In the genomic region with DNA sequence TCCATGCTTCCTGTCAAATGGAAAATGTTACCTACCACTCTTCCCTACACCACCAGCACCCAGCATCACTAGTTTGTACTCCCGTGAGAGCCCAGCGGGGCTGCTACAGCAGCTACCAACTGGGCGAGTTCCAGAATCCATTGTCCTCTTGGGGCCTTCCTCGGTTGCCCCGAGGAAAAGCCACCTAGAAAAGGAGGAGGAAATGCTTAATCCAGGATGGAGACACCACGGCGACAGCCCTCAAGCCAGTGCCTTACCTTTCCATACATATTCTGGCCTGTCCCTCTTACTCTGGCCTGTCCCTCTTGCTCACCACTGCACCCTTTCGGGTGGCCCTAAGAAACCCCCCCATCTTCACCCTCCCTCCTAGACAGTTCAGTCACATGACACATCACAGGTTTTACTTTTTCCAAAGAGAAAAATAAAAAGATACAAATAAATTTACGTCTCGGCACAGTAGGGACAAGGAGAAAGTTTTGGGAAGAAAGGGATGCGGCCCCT, we compare ENCODE assay signal across 8 cellular contexts. TPM values are rescaled to one million over a fixed set of nuclear protein-coding genes. Genes with fewer than 3 reads are reported as not detected.
DNase-seq lines count a peak whose midpoint lies in the region; ATAC-seq and TF ChIP-seq lines count a peak whose summit lies in the region.

No MANE protein-coding gene starts in this region.

- H3K27ac Mint-ChIP-seq in activated naive CD4-positive, alpha-beta T cell treated with anti-CD3 and anti-CD28 coated beads, Interleukin-2, amount 50 U/mL, for 72 hours, result peak overlapping the region; percentile 94 to 99

- H3K9me3 Mint-ChIP-seq in activated naive CD4-positive, alpha-beta T cell treated with anti-CD3 and anti-CD28 coated beads, Interleukin-2, amount 50 U/mL, for 72 hours, result no peaks in the 10 kb centered on the region

- intact Hi-C loops in heart left ventricle (cut with DNase I), result loop anchor here in 6 of 10 donors (2.0 to 10.0 kb wide), 5 partner anchors 48 to 404 kb away; a partner anchor contains a TSS

- TF ChIP-seq CTCF in heart left ventricle (IDR thresholded peaks at IDR 0.05), result peak in 2 of 12 donors; percentile 19 to 32
- peak; percentile 20 for TF ChIP-seq CTCF in osteoblast (IDR thresholded peaks at IDR 0.05; ENCODE audit: extremely low read depth, low read depth, low read length)

- no peaks in the 10 kb centered on the region for H3K27me3 ChIP-seq in heart left ventricle
- no peaks in the 10 kb centered on the region for H3K27me3 ChIP-seq in osteoblast (ENCODE audit: insufficient read depth, low read length)

- ATAC-seq in GM19035 (IDR thresholded peaks at IDR 0.05; ENCODE audit: unreplicated experiment) (peak; percentile 30), heart left ventricle (peak; percentile 58 to 74 (median 63))
- peak in 1 of 2 donors; percentile 53 for ATAC-seq in activated naive CD4-positive, alpha-beta T cell treated with anti-CD3 and anti-CD28 coated beads, Interleukin-2, amount 50 U/mL, for 72 hours

- H3K36me3 ChIP-seq in heart left ventricle (peaks cover 0 to 85% (median 81%) of the 10 kb centered on the region in 9 donors), osteoblast (ENCODE audit: insufficient read depth, low read length) (peaks cover 75% of the 10 kb centered on the region)

- H3K9me3 ChIP-seq in heart left ventricle (no peaks in the 10 kb centered on the region), osteoblast (ENCODE audit: low read depth, low read length) (no peaks in the 10 kb centered on the region)

- peaks cover 0 to 22% (median 10%) of the 10 kb centered on the region in 12 donors for H3K4me1 ChIP-seq in heart left ventricle
- peaks cover 37% of the 10 kb centered on the region for H3K4me1 ChIP-seq in osteoblast (ENCODE audit: insufficient read depth, low read length)

- H3K36me3 Mint-ChIP-seq in activated naive CD4-positive, alpha-beta T cell treated with anti-CD3 and anti-CD28 coated beads, Interleukin-2, amount 50 U/mL, for 72 hours, result peaks cover 15 to 20% of the 10 kb centered on the region in 2 donors

- H2AFZ ChIP-seq in osteoblast (ENCODE audit: low read length), result peak overlapping the region; percentile 56

- no peaks in the 10 kb centered on the region for H4K20me1 ChIP-seq in osteoblast (ENCODE audit: insufficient read depth, low read length)

- DNase-seq in CD1c-positive myeloid dendritic cell (ENCODE audit: extremely low spot score), result peak; percentile 18
- peak; percentile 57 for DNase-seq in NCI-H146 (lab: John Stamatoyannopoulos, UW)
- no peak for DNase-seq in activated naive CD4-positive, alpha-beta T cell treated with anti-CD3 and anti-CD28 coated beads, Interleukin-2, amount 50 U/mL, for 72 hours (ENCODE audit: low spot score in 2 of 2)
- DNase-seq in heart left ventricle, result peak in 3 of 5 donors; percentile 16 to 33 (median 32)
- peak; percentile 79 for DNase-seq in osteoblast (ENCODE audit: insufficient read length, low spot score, missing footprints)
- no peak for DNase-seq in NCI-H446 treated with DMSO at 0.1 percent for 48 hours (lab: John Stamatoyannopoulos, UW)
- DNase-seq in activated gamma-delta T cell treated with Interleukin-2 at 50 U/mL for 16 hours, result no peak

- peak overlapping the region; percentile 97 for H3K4me2 ChIP-seq in osteoblast (ENCODE audit: insufficient read depth, low read length)

- H3K79me2 ChIP-seq in osteoblast (ENCODE audit: insufficient read depth, low read length), result peaks cover 41% of the 10 kb centered on the region

- 0 to 3% (median 1%) methylated on average over 11 of the region's 11 CpGs for WGBS in heart left ventricle, 4 donors

- TF ChIP-seq POLR2A in heart left ventricle (IDR thresholded peaks at IDR 0.05), result no peak

- H3K4me3 ChIP-seq in heart left ventricle (peak overlapping the region; percentile 65 to 97 (median 80)), osteoblast (ENCODE audit: insufficient read depth, low read length) (peak overlapping the region; percentile 90)

- H3K27ac ChIP-seq in heart left ventricle (peak overlapping the region; percentile 80 to 95 (median 92)), osteoblast (ENCODE audit: low read depth, low read length) (peak overlapping the region; percentile 81)

RNA-seq across cellular contexts. Expression of a gene that starts 0.5 kb away (rescaled TPM):
- 10 to 100 TPM; 33.1 to 49.2 TPM for total RNA-seq in activated naive CD4-positive, alpha-beta T cell treated with anti-CD3 and anti-CD28 coated beads, Interleukin-2, amount 50 U/mL, for 72 hours
- 10 to 100 TPM; 15.1 to 33.3 (median 20.0) TPM for total RNA-seq in heart left ventricle
- 10 to 100 TPM in 1 of 2 donors, 1 to 10 TPM in 1; 8.1 to 20.1 TPM for polyA plus RNA-seq in heart left ventricle
- total RNA-seq in osteoblast, result 36.9 and 39.5 TPM in 2 replicates

RNA-seq across cellular contexts. Expression of a gene that starts 23.5 kb away (rescaled TPM):
- total RNA-seq in activated naive CD4-positive, alpha-beta T cell treated with anti-CD3 and anti-CD28 coated beads, Interleukin-2, amount 50 U/mL, for 72 hours, result 100 to 1,000 TPM in 1 of 2 donors, 10 to 100 TPM in 1; 81.2 to 100 TPM
- total RNA-seq in heart left ventricle (10 to 100 TPM; 16.9 to 28.0 (median 22.6) TPM), osteoblast (32.7 and 37.3 TPM in 2 replicates)
- 10 to 100 TPM; 17.4 to 19.1 TPM for polyA plus RNA-seq in heart left ventricle

RNA-seq across cellular contexts. Expression of a gene that starts 30.8 kb away (rescaled TPM):
- not detected for total RNA-seq in activated naive CD4-positive, alpha-beta T cell treated with anti-CD3 and anti-CD28 coated beads, Interleukin-2, amount 50 U/mL, for 72 hours
- not detected for total RNA-seq in heart left ventricle
- polyA plus RNA-seq in heart left ventricle, result under 1 TPM in 1 of 2 donors, not detected in 1; 0.07 TPM
- total RNA-seq in osteoblast, result not detected in 2 replicates

RNA-seq across cellular contexts. Expression of a gene that starts 51.3 kb away (rescaled TPM):
- 10 to 100 TPM; 20.9 to 21.5 TPM for total RNA-seq in activated naive CD4-positive, alpha-beta T cell treated with anti-CD3 and anti-CD28 coated beads, Interleukin-2, amount 50 U/mL, for 72 hours
- 10 to 100 TPM; 10.7 to 26.3 (median 16.0) TPM for total RNA-seq in heart left ventricle
- 10 to 100 TPM in 1 of 2 donors, 1 to 10 TPM in 1; 2.2 to 15.1 TPM for polyA plus RNA-seq in heart left ventricle
- 33.3 and 34.5 TPM in 2 replicates for total RNA-seq in osteoblast

RNA-seq across cellular contexts. Expression of a gene that starts 53.7 kb away (rescaled TPM):
- 10 to 100 TPM; 63.7 to 80.4 TPM for total RNA-seq in activated naive CD4-positive, alpha-beta T cell treated with anti-CD3 and anti-CD28 coated beads, Interleukin-2, amount 50 U/mL, for 72 hours
- total RNA-seq in heart left ventricle (10 to 100 TPM; 16.2 to 38.0 (median 23.4) TPM), osteoblast (39.4 and 44.2 TPM in 2 replicates)
- 10 to 100 TPM; 10.9 to 15.8 TPM for polyA plus RNA-seq in heart left ventricle

Comparison
In these comparisons a context has a peak if more than half of its experiments do, and no peak if none do; other contexts are left out.
1. DNase-seq: peak in CD1c-positive myeloid dendritic cell (single experiment), NCI-H146 (single experiment), heart left ventricle (3 of 5) and osteoblast (single experiment); none in activated naive CD4-positive, alpha-beta T cell treated with anti-CD3 and anti-CD28 coated beads, Interleukin-2, amount 50 U/mL, for 72 hours (0 of 2), NCI-H446 treated with DMSO at 0.1 percent for 48 hours (single experiment) and activated gamma-delta T cell treated with Interleukin-2 at 50 U/mL for 16 hours (single experiment).